In the genomic region with DNA sequence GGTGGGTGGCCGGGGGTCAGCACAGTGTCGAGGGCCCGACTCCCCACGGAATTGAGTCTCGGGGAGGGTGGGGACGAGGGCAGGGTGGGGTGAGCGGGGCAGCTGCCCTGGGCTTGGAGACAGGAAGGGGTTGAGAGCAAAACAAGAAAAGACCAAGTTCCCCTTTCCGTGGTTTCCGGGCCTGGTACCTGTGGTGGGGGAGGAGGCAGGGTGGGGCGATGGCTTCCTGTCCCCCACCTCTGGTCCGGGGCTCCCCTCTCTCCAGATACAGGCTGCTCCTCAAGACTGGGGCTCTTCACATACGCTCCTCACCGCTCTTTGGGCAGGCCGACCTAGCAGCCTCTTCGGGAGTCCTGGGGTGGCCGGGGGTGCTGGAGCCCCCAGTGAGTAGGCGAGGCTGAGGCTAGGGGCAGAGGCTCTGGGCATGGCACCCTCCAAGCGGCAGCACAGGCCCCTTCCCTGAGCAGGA, we compare ENCODE assay signal across 8 cellular contexts. TPM values are rescaled to one million over a fixed set of nuclear protein-coding genes. Genes with fewer than 3 reads are reported as not detected.
DNase-seq lines count a peak whose midpoint lies in the region; FAIRE-seq and TF ChIP-seq lines count a peak whose summit lies in the region.

No MANE protein-coding gene starts in this region.

- H3K23ac ChIP-seq in H1 (ENCODE audit: insufficient read length), result no peak overlapping the region

- no peak overlapping the region; the same call in 1 of the 2 replicates for H2AK5ac ChIP-seq in H1 (ENCODE audit: low read depth, low read length)

- no peak overlapping the region for H2BK20ac ChIP-seq in H1 (ENCODE audit: low read length)

- no peaks in the 10 kb centered on the region for H3K79me1 ChIP-seq in H1 (ENCODE audit: low read depth, low read length)

- WGBS in H1 (ENCODE audit: extremely low coverage in 1 of 2, insufficient coverage in 1 of 2, insufficient read length in 1 of 2, insufficient replicate concordance in 2 of 2, low coverage in 1 of 2, low lambda C conversion rate in 2 of 2, missing lambda C conversion rate in 1 of 2), 2 experiments, result 66% methylated on average over 9 of the region's 18 CpGs; no CpG with 5 or more reads in 1 of the 2 experiments
- WGBS in tibial nerve, 2 donors, result 12 to 13% methylated on average over 12 to 18 of the region's 18 CpGs

- peaks cover 8 to 9% of the 10 kb centered on the region in 2 experiments for H4K20me1 ChIP-seq in H1 (replicated peaks in 1 of 2; ENCODE audit: control insufficient read depth in 1 of 2, insufficient read depth in 2 of 2, low read length in 2 of 2)

- peaks cover 0 to 12% (median 4%) of the 10 kb centered on the region in 4 experiments; a peak in 4 of 7 replicates for H3K4me1 ChIP-seq in H1 (replicated peaks in 1 of 4; ENCODE audit: control insufficient read depth in 3 of 4, insufficient read depth in 4 of 4, low read length in 3 of 4)
- peaks cover 0 to 31% (median 11%) of the 10 kb centered on the region in 4 donors for H3K4me1 ChIP-seq in tibial nerve

- H3K9me3 ChIP-seq in H1 (ENCODE audit: insufficient read depth in 2 of 2, low read depth in 1 of 2, low read length in 1 of 2), result no peaks in the 10 kb centered on the region
- H3K9me3 ChIP-seq in tibial nerve, result no peaks in the 10 kb centered on the region

- no peak overlapping the region for H4K91ac ChIP-seq in H1 (replicated peaks; ENCODE audit: insufficient read length, low read length)

- FAIRE-seq in H1 (lab: Jason Lieb, UNC), result no peak

- no peak overlapping the region for H2BK120ac ChIP-seq in H1 (replicated peaks; ENCODE audit: low read depth, low read length)

- H3K4me3 ChIP-seq in Jurkat, Clone E6-1 (ENCODE audit: low read length), result peak overlapping the region; percentile 99
- H3K4me3 ChIP-seq in H1 (ENCODE audit: extremely low read depth in 1 of 4, insufficient read depth in 2 of 4, low read depth in 3 of 4, low read length in 4 of 4), result peak overlapping the region in 3 of 4 experiments; percentile 50 to 69 (median 52); a peak in 3 of 8 replicates
- peak overlapping the region; percentile 25 to 68 (median 50) for H3K4me3 ChIP-seq in tibial nerve

- peaks cover 0 to 22% (median 12%) of the 10 kb centered on the region in 4 experiments; a peak in 4 of 7 replicates for H3K27me3 ChIP-seq in H1 (replicated peaks in 1 of 4; ENCODE audit: control insufficient read depth in 3 of 4, extremely low read depth in 1 of 4, insufficient read depth in 3 of 4, low read length in 3 of 4)
- H3K27me3 ChIP-seq in tibial nerve, result no peaks in the 10 kb centered on the region

- peaks cover 45% of the 10 kb centered on the region for H3K36me3 Mint-ChIP-seq in activated CD4-positive, alpha-beta memory T cell treated with anti-CD3 and anti-CD28 coated beads, Interleukin-2, amount 10 ng/mL, durations not matched to agents 7 days and 5 days (ENCODE audit: low read depth)
- no peaks in the 10 kb centered on the region for H3K36me3 Mint-ChIP-seq in osteocyte (ENCODE audit: unreplicated experiment)

- CTCF ChIA-PET in activated CD4-positive, alpha-beta memory T cell treated with anti-CD3 and anti-CD28 coated beads, Interleukin-2, amount 10 ng/mL, durations not matched to agents 7 days and 5 days (lab: Charles Lee), result interaction anchor here (0.6 to 2.3 kb wide), 8 partner anchors 23 to 246 kb away, joined by 3 to 14 read pairs (median 3); partner anchors contain the start of genes DCTPP1 and TBX6
- CTCF ChIA-PET in H1 (lab: Charles Lee; ENCODE audit: partially characterized antibody), result interaction anchor here (4.4 kb wide), 1 partner anchor 71 kb away, joined by 21 read pairs; the partner anchor contains the start of gene GDPD3

- no peak overlapping the region; the same call in 1 of the 2 replicates for H3K18ac ChIP-seq in H1 (ENCODE audit: extremely low read depth, low read length)

- no peak for TF ChIP-seq RAD21 in H1 (IDR thresholded peaks at IDR 0.05 in 1 of 2, conservative IDR thresholded peaks at IDR 0.05 in 1 of 2; ENCODE audit: low read depth in 2 of 2, low read length in 2 of 2)

- peak overlapping the region; percentile 56 to 87 for H3K4me2 ChIP-seq in H1 (ENCODE audit: insufficient read depth in 1 of 2, low read depth in 2 of 2, low read length in 2 of 2)

- no peaks in the 10 kb centered on the region for H3K36me3 ChIP-seq in H1 (ENCODE audit: control insufficient read depth in 2 of 4, insufficient read depth in 4 of 4, low read length in 3 of 4)
- peaks cover 0 to 6% (median 0%) of the 10 kb centered on the region in 3 donors for H3K36me3 ChIP-seq in tibial nerve

- no peak overlapping the region for H3K27ac ChIP-seq in H1 (ENCODE audit: low read depth, low read length)
- H3K27ac ChIP-seq in tibial nerve, result peak overlapping the region in 2 of 4 donors; percentile 25 to 82

- H4K8ac ChIP-seq in H1 (ENCODE audit: extremely low read depth, insufficient read depth, low read length), result no peak overlapping the region; the same call in 1 of the 2 replicates

- H3K23me2 ChIP-seq in H1 (ENCODE audit: low read depth, low read length), result peaks cover 10% of the 10 kb centered on the region; the same call in 1 of the 2 replicates

- H3K14ac ChIP-seq in H1 (ENCODE audit: insufficient read length), result no peak overlapping the region

- peak; percentile 76 for DNase-seq in NK-92 treated with Interleukin-12 subunit alpha and Interleukin-12 subunit beta, amount 100 ng/mL, for 24 hours (lab: John Stamatoyannopoulos, UW)
- no peak for DNase-seq in NK-92 (lab: John Stamatoyannopoulos, UW; ENCODE audit: unreplicated experiment)
- peak; percentile 63 for DNase-seq in Jurkat, Clone E6-1 (ENCODE audit: low read depth, low spot score)
- peak; percentile 92 for DNase-seq in activated CD4-positive, alpha-beta memory T cell treated with anti-CD3 and anti-CD28 coated beads, Interleukin-2, amount 10 ng/mL, durations not matched to agents 7 days and 5 days
- no peak for DNase-seq in H1 (ENCODE audit: low read depth in 1 of 2, low spot score in 2 of 2)
- DNase-seq in osteocyte (ENCODE audit: extremely low spot score, unreplicated experiment), result no peak
- DNase-seq in tibial nerve (ENCODE audit: low spot score in 2 of 2), result no peak
- DNase-seq in NCI-H128 (lab: John Stamatoyannopoulos, UW; ENCODE audit: unreplicated experiment), result no peak

- H3K27me3 Mint-ChIP-seq in activated CD4-positive, alpha-beta memory T cell treated with anti-CD3 and anti-CD28 coated beads, Interleukin-2, amount 10 ng/mL, durations not matched to agents 7 days and 5 days, result no peaks in the 10 kb centered on the region
- no peaks in the 10 kb centered on the region for H3K27me3 Mint-ChIP-seq in osteocyte (ENCODE audit: unreplicated experiment)

- TF ChIP-seq CTCF in H1 (IDR thresholded peaks at IDR 0.05; ENCODE audit: control extremely low read depth in 1 of 3, insufficient read depth in 1 of 3, low read depth in 1 of 3, low read length in 3 of 3) (no peak), osteocyte (IDR thresholded peaks at IDR 0.05) (no peak), tibial nerve (IDR thresholded peaks at IDR 0.05) (no peak)

- no peak overlapping the region for H3K9ac ChIP-seq in H1 (replicated peaks in 1 of 4; ENCODE audit: extremely low read depth in 1 of 4, low read depth in 3 of 4, low read length in 3 of 4)

- peak overlapping the region; percentile 99 for H3K27ac Mint-ChIP-seq in activated CD4-positive, alpha-beta memory T cell treated with anti-CD3 and anti-CD28 coated beads, Interleukin-2, amount 10 ng/mL, durations not matched to agents 7 days and 5 days
- H3K27ac Mint-ChIP-seq in osteocyte (ENCODE audit: unreplicated experiment), result no peak overlapping the region

- H2BK5ac ChIP-seq in H1 (ENCODE audit: low read depth, low read length), result peak overlapping the region; percentile 35; the same call in 1 of the 2 replicates

- no peak for TF ChIP-seq POLR2A in H1 (IDR thresholded peaks at IDR 0.05; ENCODE audit: control extremely low read depth in 1 of 2, low read depth in 2 of 2, low read length in 2 of 2)
- no peak for TF ChIP-seq POLR2A in tibial nerve (IDR thresholded peaks at IDR 0.05)

- peak overlapping the region; percentile 100 for H3K4me3 Mint-ChIP-seq in activated CD4-positive, alpha-beta memory T cell treated with anti-CD3 and anti-CD28 coated beads, Interleukin-2, amount 10 ng/mL, durations not matched to agents 7 days and 5 days
- peak overlapping the region; percentile 56 for H3K4me3 Mint-ChIP-seq in osteocyte (ENCODE audit: unreplicated experiment)

- no peak overlapping the region for H2AFZ ChIP-seq in H1 (ENCODE audit: low read length)

- POLR2A ChIA-PET in activated CD4-positive, alpha-beta memory T cell treated with anti-CD3 and anti-CD28 coated beads, Interleukin-2, amount 10 ng/mL, durations not matched to agents 7 days and 5 days (lab: Charles Lee), result interaction anchor here (0.8 to 7.7 kb wide), 32 partner anchors 19 to 394 kb away, joined by 3 to 92 read pairs (median 6); partner anchors contain the start of genes ALDOA, GDPD3, ITGAL and KIF22
- POLR2A ChIA-PET in H1 (lab: Charles Lee; ENCODE audit: partially characterized antibody), result interaction anchor here (0.6 to 1.0 kb wide), 3 partner anchors 67 to 502 kb away, joined by 3 to 4 read pairs (median 3); no protein-coding TSS in a partner anchor

- peaks cover 29% of the 10 kb centered on the region for H3K4me1 Mint-ChIP-seq in activated CD4-positive, alpha-beta memory T cell treated with anti-CD3 and anti-CD28 coated beads, Interleukin-2, amount 10 ng/mL, durations not matched to agents 7 days and 5 days
- H3K4me1 Mint-ChIP-seq in osteocyte (ENCODE audit: unreplicated experiment), result peaks cover 5% of the 10 kb centered on the region

- H4K5ac ChIP-seq in H1 (ENCODE audit: insufficient read length, low read depth, low read length), result no peak overlapping the region

- H3K56ac ChIP-seq in H1 (replicated peaks; ENCODE audit: insufficient read length, low read depth, low read length), result no peak overlapping the region

- no peaks in the 10 kb centered on the region for H3K9me3 Mint-ChIP-seq in activated CD4-positive, alpha-beta memory T cell treated with anti-CD3 and anti-CD28 coated beads, Interleukin-2, amount 10 ng/mL, durations not matched to agents 7 days and 5 days
- no peaks in the 10 kb centered on the region for H3K9me3 Mint-ChIP-seq in osteocyte (ENCODE audit: unreplicated experiment)

- H3K4ac ChIP-seq in H1 (replicated peaks; ENCODE audit: insufficient read length, low read depth, low read length), result no peak overlapping the region

- TF ChIP-seq EP300 in H1 (IDR thresholded peaks at IDR 0.05; ENCODE audit: borderline replicate concordance in 1 of 2, low read depth in 2 of 2, low read length in 2 of 2) (no peak), tibial nerve (IDR thresholded peaks at IDR 0.05) (no peak)

- H2BK15ac ChIP-seq in H1 (ENCODE audit: low read length), result peak overlapping the region; percentile 98

- no peaks in the 10 kb centered on the region for H3K79me2 ChIP-seq in H1 (ENCODE audit: control insufficient read depth in 1 of 2, insufficient read depth in 2 of 2, low read length in 2 of 2)

- H2BK12ac ChIP-seq in H1 (ENCODE audit: low read depth, low read length), result no peak overlapping the region

RNA-seq across cellular contexts. Expression of gene CORO1A, which starts 0.6 kb away (rescaled TPM):
- polyA plus RNA-seq in Jurkat, Clone E6-1 (2012; ENCODE audit: insufficient read depth, insufficient read length), result 975 TPM
- total RNA-seq in activated CD4-positive, alpha-beta memory T cell treated with anti-CD3 and anti-CD28 coated beads, Interleukin-2, amount 10 ng/mL, durations not matched to agents 7 days and 5 days, result 1,000 to 10,000 TPM; 1,737 to 1,754 TPM
- total RNA-seq in H1 (2021; fragmentation: NEBNext Ultra II Directional; extraction: Animal tissue kit (Norgen Biotek cat#: 25700)), result 11.7 and 12.1 TPM in 2 replicates
- polyA plus RNA-seq in H1 (2011; rRNA removed), result 10.9 and 11.8 TPM in 2 replicates
- 12.8 TPM for polyA plus RNA-seq in H1 (2011; cell fraction: cytosol; rRNA removed)
- polyA plus RNA-seq in H1 (2011; cell fraction: nucleus; rRNA removed), result 14.4 TPM
- 4.2 to 9.5 TPM (median 8.2 TPM) in 4 replicates for polyA plus RNA-seq in H1 (2012, experiment 1 of 2)
- 6.8 TPM for polyA plus RNA-seq in H1 (2012, experiment 2 of 2)
- polyA plus RNA-seq in H1 (2013, experiment 1 of 2), result 9.9 TPM
- 9.6 TPM for polyA plus RNA-seq in H1 (2013, experiment 2 of 2)
- 3.2 and 6.6 TPM in 2 replicates for polyA minus RNA-seq in H1 (2011; rRNA and poly(A)+ RNA removed)
- polyA minus RNA-seq in H1 (2011; cell fraction: cytosol; rRNA and poly(A)+ RNA removed), result 4.4 TPM
- 5.6 TPM for polyA minus RNA-seq in H1 (2011; cell fraction: nucleus; rRNA and poly(A)+ RNA removed)
- total RNA-seq in osteocyte (0.97 and 3.2 TPM in 2 replicates), tibial nerve (10 to 100 TPM; 35.0 to 66.9 (median 47.1) TPM)

RNA-seq across cellular contexts. Expression of gene BOLA2B, which starts 9.5 kb away (rescaled TPM):
- 501 TPM for polyA plus RNA-seq in Jurkat, Clone E6-1 (2012; ENCODE audit: insufficient read depth, insufficient read length)
- total RNA-seq in activated CD4-positive, alpha-beta memory T cell treated with anti-CD3 and anti-CD28 coated beads, Interleukin-2, amount 10 ng/mL, durations not matched to agents 7 days and 5 days, result 100 to 1,000 TPM; 145 to 146 TPM
- total RNA-seq in H1 (2021; fragmentation: NEBNext Ultra II Directional; extraction: Animal tissue kit (Norgen Biotek cat#: 25700)), result 208 and 211 TPM in 2 replicates
- polyA plus RNA-seq in H1 (2011; rRNA removed), result 872 and 991 TPM in 2 replicates
- polyA plus RNA-seq in H1 (2011; cell fraction: cytosol; rRNA removed), result 876 TPM
- 204 TPM for polyA plus RNA-seq in H1 (2011; cell fraction: nucleus; rRNA removed)
- polyA plus RNA-seq in H1 (2012, experiment 1 of 2), result 167 to 478 TPM (median 304 TPM) in 4 replicates
- polyA plus RNA-seq in H1 (2012, experiment 2 of 2), result 1,048 TPM
- 617 TPM for polyA plus RNA-seq in H1 (2013, experiment 1 of 2)
- 657 TPM for polyA plus RNA-seq in H1 (2013, experiment 2 of 2)
- polyA minus RNA-seq in H1 (2011; rRNA and poly(A)+ RNA removed), result 48.6 and 53.1 TPM in 2 replicates
- polyA minus RNA-seq in H1 (2011; cell fraction: cytosol; rRNA and poly(A)+ RNA removed), result 121 TPM
- polyA minus RNA-seq in H1 (2011; cell fraction: nucleus; rRNA and poly(A)+ RNA removed), result 106 TPM
- total RNA-seq in osteocyte (64.5 and 73.2 TPM in 2 replicates), tibial nerve (100 to 1,000 TPM; 218 to 491 (median 322) TPM)

RNA-seq across cellular contexts. Expression of gene SLX1A, which starts 9.7 kb away (rescaled TPM):
- 109 TPM for polyA plus RNA-seq in Jurkat, Clone E6-1 (2012; ENCODE audit: insufficient read depth, insufficient read length)
- total RNA-seq in activated CD4-positive, alpha-beta memory T cell treated with anti-CD3 and anti-CD28 coated beads, Interleukin-2, amount 10 ng/mL, durations not matched to agents 7 days and 5 days, result 100 to 1,000 TPM; 102 to 149 TPM
- 18.2 and 36.9 TPM in 2 replicates for total RNA-seq in H1 (2021; fragmentation: NEBNext Ultra II Directional; extraction: Animal tissue kit (Norgen Biotek cat#: 25700))
- 4.7 and 7.3 TPM in 2 replicates for polyA plus RNA-seq in H1 (2011; rRNA removed)
- polyA plus RNA-seq in H1 (2011; cell fraction: cytosol; rRNA removed), result 10.8 TPM
- 33.5 TPM for polyA plus RNA-seq in H1 (2011; cell fraction: nucleus; rRNA removed)
- 54.4 to 87.1 TPM (median 77.8 TPM) in 4 replicates for polyA plus RNA-seq in H1 (2012, experiment 1 of 2)
- polyA plus RNA-seq in H1 (2012, experiment 2 of 2), result 56.5 TPM
- polyA plus RNA-seq in H1 (2013, experiment 1 of 2), result 24.3 TPM
- 24.1 TPM for polyA plus RNA-seq in H1 (2013, experiment 2 of 2)
- polyA minus RNA-seq in H1 (2011; rRNA and poly(A)+ RNA removed), result 2.2 and 3.2 TPM in 2 replicates
- polyA minus RNA-seq in H1 (2011; cell fraction: cytosol; rRNA and poly(A)+ RNA removed), result 15.7 TPM
- 12.9 TPM for polyA minus RNA-seq in H1 (2011; cell fraction: nucleus; rRNA and poly(A)+ RNA removed)
- 20.0 and 34.1 TPM in 2 replicates for total RNA-seq in osteocyte
- 10 to 100 TPM; 45.7 to 68.7 (median 52.8) TPM for total RNA-seq in tibial nerve

RNA-seq across cellular contexts. Expression of gene SULT1A3, which starts 15.1 kb away (rescaled TPM):
- polyA plus RNA-seq in Jurkat, Clone E6-1 (2012; ENCODE audit: insufficient read depth, insufficient read length), result 21.4 TPM
- 10 to 100 TPM; 23.3 to 28.4 TPM for total RNA-seq in activated CD4-positive, alpha-beta memory T cell treated with anti-CD3 and anti-CD28 coated beads, Interleukin-2, amount 10 ng/mL, durations not matched to agents 7 days and 5 days
- total RNA-seq in H1 (2021; fragmentation: NEBNext Ultra II Directional; extraction: Animal tissue kit (Norgen Biotek cat#: 25700)), result 10.9 and 13.8 TPM in 2 replicates
- 1.9 and 4.4 TPM in 2 replicates for polyA plus RNA-seq in H1 (2011; rRNA removed)
- polyA plus RNA-seq in H1 (2011; cell fraction: cytosol; rRNA removed), result 6.8 TPM
- polyA plus RNA-seq in H1 (2011; cell fraction: nucleus; rRNA removed), result 18.0 TPM
- polyA plus RNA-seq in H1 (2012, experiment 1 of 2), result 17.8 to 26.6 TPM (median 21.6 TPM) in 4 replicates
- 20.9 TPM for polyA plus RNA-seq in H1 (2012, experiment 2 of 2)
- polyA plus RNA-seq in H1 (2013, experiment 1 of 2), result 19.7 TPM
- 17.8 TPM for polyA plus RNA-seq in H1 (2013, experiment 2 of 2)
- polyA minus RNA-seq in H1 (2011; rRNA and poly(A)+ RNA removed), result 1.2 and 1.9 TPM in 2 replicates
- not detected for polyA minus RNA-seq in H1 (2011; cell fraction: cytosol; rRNA and poly(A)+ RNA removed)
- polyA minus RNA-seq in H1 (2011; cell fraction: nucleus; rRNA and poly(A)+ RNA removed), result 8.2 TPM
- total RNA-seq in osteocyte (14.9 and 16.3 TPM in 2 replicates), tibial nerve (10 to 100 TPM in 3 of 4 donors, 1 to 10 TPM in 1; 9.8 to 55.3 (median 32.9) TPM)

Comparison
In these comparisons a context has a peak if more than half of its experiments do, and no peak if none do; other contexts are left out.
1. DNase-seq: peak in NK-92 treated with Interleukin-12 subunit alpha and Interleukin-12 subunit beta, amount 100 ng/mL, for 24 hours (single experiment), Jurkat, Clone E6-1 (single experiment) and activated CD4-positive, alpha-beta memory T cell treated with anti-CD3 and anti-CD28 coated beads, Interleukin-2, amount 10 ng/mL, durations not matched to agents 7 days and 5 days (single experiment); none in NK-92 (single experiment), H1 (0 of 2), osteocyte (single experiment), tibial nerve (0 of 2) and NCI-H128 (single experiment).
2. RNA of gene CORO1A, which starts 0.6 kb away (total RNA-seq): 1,737 to 1,754 TPM in activated CD4-positive, alpha-beta memory T cell treated with anti-CD3 and anti-CD28 coated beads, Interleukin-2, amount 10 ng/mL, durations not matched to agents 7 days and 5 days; 35.0 to 66.9 TPM in tibial nerve, 11.7 to 12.1 TPM in H1 and 0.97 to 3.2 TPM in osteocyte; every median in the first group is over 10 times any median in the second.
3. Peak in every context shown above with its lines, with median percentiles within 50 percentile points of each other: H3K4me3 ChIP-seq.